Comparison of ENCODE assay signal across 21 cellular contexts in the genomic region with DNA sequence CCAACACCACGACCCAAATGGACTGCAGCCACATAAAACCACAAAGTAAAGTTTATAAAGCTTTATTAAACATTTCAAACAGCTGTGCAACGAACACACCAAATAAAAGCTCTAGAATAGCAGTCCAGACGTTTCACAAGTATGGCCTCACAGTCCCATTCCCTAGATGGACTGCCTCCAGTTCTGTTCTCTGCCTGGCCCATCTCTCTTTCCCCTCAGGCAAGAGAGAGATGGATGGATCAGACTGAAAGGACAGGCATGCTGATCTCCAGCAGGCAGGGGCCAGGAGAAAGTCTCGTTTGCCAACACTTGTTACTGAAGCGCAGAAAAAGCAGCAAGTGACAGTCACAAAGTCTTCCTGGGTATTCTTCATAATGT. TPM values are rescaled to one million over a fixed set of nuclear protein-coding genes. Genes with fewer than 3 reads are reported as not detected.
DNase-seq lines count a peak whose midpoint lies in the region; ATAC-seq and TF ChIP-seq lines count a peak whose summit lies in the region.
"Had no signal": no experiment of that assay in that cellular context is flagged by ENCODE, and none has a peak within 500 bp of the region (broad histone marks: within the 10 kb centered on the region; RNA-seq: fewer than 3 reads in every experiment).

No MANE protein-coding gene starts in this region.

- H3K27me3 Mint-ChIP-seq in MCF 10A (ENCODE audit: insufficient read depth, unreplicated experiment) (no peaks in the 10 kb centered on the region), osteocyte (ENCODE audit: unreplicated experiment) (no peaks in the 10 kb centered on the region)
- H3K27me3 Mint-ChIP-seq: naive B cell had no signal

- no TSS peak for BruUV-seq in MCF 10A (replicated peaks; lab: Mats Ljungman, UMichigan)

- H3K27me3 ChIP-seq in breast epithelium, result no peaks in the 10 kb centered on the region

- no peak overlapping the region for H3K4me3 Mint-ChIP-seq in MCF 10A (ENCODE audit: unreplicated experiment)
- H3K4me3 Mint-ChIP-seq in osteocyte (ENCODE audit: unreplicated experiment), result no peak overlapping the region
- H3K4me3 Mint-ChIP-seq: dendritic cell treated with granulocyte-macrophage colony-stimulating factor and Interleukin-4, amounts not matched to agents 40 ng/mL and 50 ng/mL, for 4 days had no signal

- ATAC-seq in GM18868 (IDR thresholded peaks at IDR 0.05; ENCODE audit: unreplicated experiment), result no peak

- H3K9me3 Mint-ChIP-seq in MCF 10A (ENCODE audit: unreplicated experiment), result no peaks in the 10 kb centered on the region
- H3K9me3 Mint-ChIP-seq in osteocyte (ENCODE audit: unreplicated experiment), result no peaks in the 10 kb centered on the region
- H3K9me3 Mint-ChIP-seq: dendritic cell treated with granulocyte-macrophage colony-stimulating factor and Interleukin-4, amounts not matched to agents 40 ng/mL and 50 ng/mL, for 4 days; naive B cell had no signal

- H3K4me3 ChIP-seq in breast epithelium, result no peak overlapping the region
- H3K4me3 ChIP-seq: lower lobe of right lung had no signal

- H3K36me3 ChIP-seq in breast epithelium, result peaks cover 3% of the 10 kb centered on the region

- peaks cover 17% of the 10 kb centered on the region for H3K4me1 Mint-ChIP-seq in MCF 10A (ENCODE audit: insufficient read depth, unreplicated experiment)
- H3K4me1 Mint-ChIP-seq in osteocyte (ENCODE audit: unreplicated experiment), result peaks cover 63% of the 10 kb centered on the region

- H3K4me1 ChIP-seq in breast epithelium, result no peaks in the 10 kb centered on the region

- CTCF ChIA-PET in MCF 10A (lab: Yijun Ruan, JAX), result interaction anchor here (1.0 to 1.4 kb wide), 4 partner anchors 16 to 240 kb away, joined by 3 to 5 read pairs (median 3); no protein-coding TSS in a partner anchor

- H3K27ac ChIP-seq in breast epithelium (no peak overlapping the region), caudate nucleus (ENCODE audit: low read depth, low read length) (peak overlapping the region; percentile 33)
- H3K27ac ChIP-seq: lower lobe of right lung had no signal

- intact Hi-C loops in MCF 10A (cut with micrococcal nuclease) (no loop called here), breast epithelium (cut with DNase I; ENCODE audit: low total_unique reads) (loop anchor here (10.0 kb wide), 1 partner anchor 113 kb away; no protein-coding TSS in a partner anchor)

- H3K9me3 ChIP-seq in breast epithelium, result no peaks in the 10 kb centered on the region
- H3K9me3 ChIP-seq: lower lobe of right lung, SK-N-SH had no signal

- peaks cover 92% of the 10 kb centered on the region for H3K36me3 Mint-ChIP-seq in MCF 10A (ENCODE audit: insufficient read depth, unreplicated experiment)
- H3K36me3 Mint-ChIP-seq in osteocyte (ENCODE audit: unreplicated experiment), result peaks cover 27% of the 10 kb centered on the region

- H3K27ac Mint-ChIP-seq in MCF 10A (ENCODE audit: low read depth, unreplicated experiment) (peak overlapping the region; percentile 39), osteocyte (ENCODE audit: unreplicated experiment) (peak overlapping the region; percentile 16)
- H3K27ac Mint-ChIP-seq: dendritic cell treated with granulocyte-macrophage colony-stimulating factor and Interleukin-4, amounts not matched to agents 40 ng/mL and 50 ng/mL, for 4 days had no signal

- TF ChIP-seq CTCF in MCF 10A (IDR thresholded peaks at IDR 0.05; ENCODE audit: unreplicated experiment) (no peak), breast epithelium (IDR thresholded peaks at IDR 0.05) (no peak), osteocyte (IDR thresholded peaks at IDR 0.05) (no peak)

- POLR2A ChIA-PET in MCF 10A (lab: Yijun Ruan, JAX), result interaction anchor here (0.8 to 2.9 kb wide), 3 partner anchors 10 to 228 kb away, joined by 3 to 14 read pairs (median 4); a partner anchor contains a TSS

- no peak for TF ChIP-seq POLR2A in breast epithelium (IDR thresholded peaks at IDR 0.05)

- DNase-seq in MCF 10A (ENCODE audit: unreplicated experiment) (no peak), breast epithelium (ENCODE audit: low spot score in 2 of 2) (no peak), caudate nucleus (lab: John Stamatoyannopoulos, UW) (no peak), osteocyte (ENCODE audit: extremely low spot score, unreplicated experiment) (no peak), KG1 (lab: John Stamatoyannopoulos, UW) (no peak), NCI-H1105 treated with DMSO at 0.1 percent for 48 hours (lab: John Stamatoyannopoulos, UW) (no peak)
- no peak for DNase-seq in activated CD8-positive, alpha-beta memory T cell treated with anti-CD3 and anti-CD28 coated beads, Interleukin-2, amount 50 U/mL, for 48 hours
- DNase-seq: ACHN; activated CD4-positive, alpha-beta T cell treated with anti-CD3 and anti-CD28 coated beads for 48 hours; activated CD8-positive, alpha-beta memory T cell treated with anti-CD3 and anti-CD28 coated beads, Interleukin-2, amount 50 U/mL, for 4 hours; activated naive CD4-positive, alpha-beta T cell; DND-41; lower lobe of right lung; naive B cell; OCI-M1; SK-N-SH; stimulated activated naive CD4-positive, alpha-beta T cell had no signal

RNA-seq across cellular contexts. Expression of a gene that starts 3.7 kb away (rescaled TPM):
- not detected in 2 replicates for total RNA-seq in MCF 10A (2022)
- total RNA-seq in breast epithelium, result 10 to 100 TPM in 1 of 3 donors, 1 to 10 TPM in 2; 3.9 to 82.1 (median 9.7) TPM
- total RNA-seq in osteocyte, result 14.7 and 14.9 TPM in 2 replicates
- total RNA-seq: HT1080, pulmonary artery endothelial cell had no signal

RNA-seq across cellular contexts. Expression of a gene that starts 10.3 kb away (rescaled TPM):
- total RNA-seq in MCF 10A (2022) (88.5 and 105 TPM in 2 replicates), breast epithelium (10 to 100 TPM; 62.9 to 81.8 (median 63.2) TPM), osteocyte (71.9 and 74.5 TPM in 2 replicates)
